ENCODE assay signal across 12 cellular contexts in genomic region chr6:87373377-87373776, GRCh38. TPM values are rescaled to one million over a fixed set of nuclear protein-coding genes. Genes with fewer than 3 reads are reported as not detected.
"Had no signal": no experiment of that assay in that cellular context is flagged by ENCODE, and none has a peak within 500 bp of the region (broad histone marks: within the 10 kb centered on the region; RNA-seq: fewer than 3 reads in every experiment).

No MANE protein-coding gene starts in this region.

- H3K36me3 ChIP-seq: HAP-1 had no signal

- ATAC-seq: GM23338, HCT116 had no signal

- H2AFZ ChIP-seq: GM23248, GM23338 had no signal

- DNase-seq: GM23248, GOT3, H7, H9, HCEC 1CT, HFFc6 had no signal

- H3K4me2 ChIP-seq: GM23338 had no signal

- FAIRE-seq: H1, H54 had no signal

- H3K9ac ChIP-seq: GM23248 had no signal

- H3K4me3 ChIP-seq: GM23248, GM23338, HAP-1 had no signal

- H3K27ac ChIP-seq: GM23248 had no signal

- H3K4me1 ChIP-seq: HAP-1 had no signal

RNA-seq across cellular contexts. Expression of gene CFAP206, which starts 34.4 kb away (rescaled TPM):
- total RNA-seq: GM23248, GM23338, H1, H9, HFFc6 had no signal
- polyA plus RNA-seq: GM23248, GM23338, H1 had no signal

RNA-seq across cellular contexts. Expression of gene GJB7, which starts 44.3 kb away (rescaled TPM):
- total RNA-seq: GM23248, H4, HFFc6 had no signal
